12 cellular contexts compared by ENCODE assay signal in genomic region chr18:666177-666576, GRCh38. TPM values are rescaled to one million over a fixed set of nuclear protein-coding genes. Genes with fewer than 3 reads are reported as not detected.
DNase-seq lines count a peak whose midpoint lies in the region; ATAC-seq and TF ChIP-seq lines count a peak whose summit lies in the region.
"Had no signal": no experiment of that assay in that cellular context is flagged by ENCODE, and none has a peak within 500 bp of the region (broad histone marks: within the 10 kb centered on the region; RNA-seq: fewer than 3 reads in every experiment).

No MANE protein-coding gene starts in this region.

- intact Hi-C loops in left ventricle myocardium inferior (cut with micrococcal nuclease) (no loop called here), heart left ventricle (cut with DNase I) (no loop called here), PC-9 (cut with micrococcal nuclease; ENCODE audit: unreplicated experiment) (no loop called here)

- peak; percentile 40 for TF ChIP-seq CTCF in left ventricle myocardium inferior (IDR thresholded peaks at IDR 0.05; ENCODE audit: borderline replicate concordance)
- TF ChIP-seq CTCF in heart left ventricle (IDR thresholded peaks at IDR 0.05): no peak
- peak; percentile 42 for TF ChIP-seq CTCF in NB4 (IDR thresholded peaks at IDR 0.05; ENCODE audit: low read depth, low read length)
- TF ChIP-seq CTCF in endothelial cell (IDR thresholded peaks at IDR 0.05; ENCODE audit: unreplicated experiment): no peak
- TF ChIP-seq CTCF in PC-9 (conservative IDR thresholded peaks at IDR 0.05): no peak; the same call in 1 of the 2 replicates

- H3K4me1 ChIP-seq in left ventricle myocardium inferior (no peaks in the 10 kb centered on the region), heart left ventricle (no peaks in the 10 kb centered on the region), PC-9 (replicated peaks; ENCODE audit: insufficient read depth) (no peaks in the 10 kb centered on the region)
- H3K4me1 ChIP-seq: adrenal gland, BLaER1, SJSA1 had no signal

- DNase-seq in left ventricle myocardium inferior (no peak), heart left ventricle (no peak), NB4 (ENCODE audit: low read depth) (peak; percentile 45), endothelial cell (ENCODE audit: low spot score) (no peak), PC-9 (no peak), NCI-H226 (no peak)
- DNase-seq in stimulated activated effector memory CD8-positive, alpha-beta T cell treated with anti-CD3 and anti-CD28 coated beads, Interleukin-12 subunit alpha, Interleukin-12 subunit beta, amount 100 ng/mL, for 72 hours (ENCODE audit: low spot score in 2 of 2): peak in 1 of 2 donors; percentile 45
- DNase-seq: adrenal gland, natural killer cell had no signal

- WGBS in heart left ventricle, 4 donors: 84 to 93% (median 88%) methylated on average over 8 of the region's 8 CpGs

- H3K4me3 Mint-ChIP-seq in endothelial cell (ENCODE audit: unreplicated experiment): peak overlapping the region; percentile 76
- H3K4me3 Mint-ChIP-seq in stimulated activated effector memory CD8-positive, alpha-beta T cell treated with anti-CD3 and anti-CD28 coated beads, Interleukin-12 subunit alpha, Interleukin-12 subunit beta, amount 100 ng/mL, for 72 hours: no peak overlapping the region
- H3K4me3 Mint-ChIP-seq: natural killer cell had no signal

- no peak overlapping the region for H3K4me3 ChIP-seq in left ventricle myocardium inferior
- H3K4me3 ChIP-seq in heart left ventricle: no peak overlapping the region
- no peak overlapping the region for H3K4me3 ChIP-seq in NB4 (ENCODE audit: low read depth, low read length)
- H3K4me3 ChIP-seq in PC-9: no peak overlapping the region
- H3K4me3 ChIP-seq: adrenal gland, BLaER1, SJSA1 had no signal

- H3F3A ChIP-seq in PC-9 (ENCODE audit: insufficient read depth, low read depth): peaks cover 16% of the 10 kb centered on the region; the same call in 1 of the 2 replicates

- H3K27ac ChIP-seq in left ventricle myocardium inferior (replicated peaks) (no peak overlapping the region), heart left ventricle (no peak overlapping the region), PC-9 (no peak overlapping the region)
- H3K27ac ChIP-seq: adrenal gland, BLaER1, SJSA1 had no signal

- H3K36me3 ChIP-seq in left ventricle myocardium inferior: peaks cover 19% of the 10 kb centered on the region
- H3K36me3 ChIP-seq in heart left ventricle: peaks cover 0 to 24% (median 16%) of the 10 kb centered on the region in 9 donors
- H3K36me3 ChIP-seq in PC-9 (ENCODE audit: low read depth): peaks cover 25% of the 10 kb centered on the region

- no peaks in the 10 kb centered on the region for H3K27me3 Mint-ChIP-seq in endothelial cell (ENCODE audit: unreplicated experiment)

- no peaks in the 10 kb centered on the region for H3K9me2 ChIP-seq in PC-9 (ENCODE audit: insufficient read depth)

- H3K9me3 ChIP-seq in left ventricle myocardium inferior (replicated peaks) (no peaks in the 10 kb centered on the region), heart left ventricle (no peaks in the 10 kb centered on the region), PC-9 (ENCODE audit: insufficient read depth, low read depth) (no peaks in the 10 kb centered on the region)
- H3K9me3 ChIP-seq: adrenal gland, SJSA1 had no signal

- H3K27ac Mint-ChIP-seq in endothelial cell (ENCODE audit: unreplicated experiment): no peak overlapping the region
- peak overlapping the region; percentile 78 for H3K27ac Mint-ChIP-seq in stimulated activated effector memory CD8-positive, alpha-beta T cell treated with anti-CD3 and anti-CD28 coated beads, Interleukin-12 subunit alpha, Interleukin-12 subunit beta, amount 100 ng/mL, for 72 hours

- no peak for TF ChIP-seq POLR2A in heart left ventricle (IDR thresholded peaks at IDR 0.05)
- TF ChIP-seq POLR2A in NB4 (IDR thresholded peaks at IDR 0.05; ENCODE audit: extremely low read depth, insufficient read length): no peak

- no peak overlapping the region for H3K4me2 ChIP-seq in PC-9
- H3K4me2 ChIP-seq: BLaER1 had no signal

- H3K9me3 Mint-ChIP-seq in endothelial cell (ENCODE audit: unreplicated experiment): no peaks in the 10 kb centered on the region
- H3K9me3 Mint-ChIP-seq in stimulated activated effector memory CD8-positive, alpha-beta T cell treated with anti-CD3 and anti-CD28 coated beads, Interleukin-12 subunit alpha, Interleukin-12 subunit beta, amount 100 ng/mL, for 72 hours: peaks cover 7% of the 10 kb centered on the region

- H3K27me3 ChIP-seq in left ventricle myocardium inferior (ENCODE audit: low read depth) (no peaks in the 10 kb centered on the region), heart left ventricle (no peaks in the 10 kb centered on the region), PC-9 (ENCODE audit: insufficient read depth, low read depth) (no peaks in the 10 kb centered on the region)
- H3K27me3 ChIP-seq: adrenal gland, BLaER1, SJSA1 had no signal

- POLR2A ChIA-PET in PC-9 (lab: Charles Lee; ENCODE audit: unreplicated experiment): no interaction called here

- H3K36me3 Mint-ChIP-seq in endothelial cell (ENCODE audit: low read depth, unreplicated experiment): peaks cover 43% of the 10 kb centered on the region
- peaks cover 77% of the 10 kb centered on the region for H3K36me3 Mint-ChIP-seq in stimulated activated effector memory CD8-positive, alpha-beta T cell treated with anti-CD3 and anti-CD28 coated beads, Interleukin-12 subunit alpha, Interleukin-12 subunit beta, amount 100 ng/mL, for 72 hours

- BruUV-seq in PC-9 (replicated peaks; lab: Mats Ljungman, UMichigan): no TSS peak

- H4K20me1 ChIP-seq in PC-9 (ENCODE audit: insufficient read depth): peaks cover 8% of the 10 kb centered on the region

- no peak overlapping the region for H2AFZ ChIP-seq in PC-9

- ATAC-seq in heart left ventricle (no peak), GM18868 (IDR thresholded peaks at IDR 0.05; ENCODE audit: unreplicated experiment) (no peak)
- ATAC-seq in stimulated activated effector memory CD8-positive, alpha-beta T cell treated with anti-CD3 and anti-CD28 coated beads, Interleukin-12 subunit alpha, Interleukin-12 subunit beta, amount 100 ng/mL, for 72 hours: no peak

- H3K79me2 ChIP-seq in PC-9 (ENCODE audit: low read depth): peaks cover 15% of the 10 kb centered on the region

- CTCF ChIA-PET in PC-9 (lab: Charles Lee): no interaction called here

- no peaks in the 10 kb centered on the region for H3K4me1 Mint-ChIP-seq in endothelial cell (ENCODE audit: unreplicated experiment)
- H3K4me1 Mint-ChIP-seq in stimulated activated effector memory CD8-positive, alpha-beta T cell treated with anti-CD3 and anti-CD28 coated beads, Interleukin-12 subunit alpha, Interleukin-12 subunit beta, amount 100 ng/mL, for 72 hours: peaks cover 11% of the 10 kb centered on the region
- H3K4me1 Mint-ChIP-seq: natural killer cell had no signal

RNA-seq across cellular contexts. Expression of gene TYMS, which starts 8.7 kb away (rescaled TPM):
- total RNA-seq in left ventricle myocardium inferior: 3.1 TPM
- total RNA-seq in heart left ventricle: 10 to 100 TPM in 1 of 9 donors, 1 to 10 TPM in 7, not detected in 1; 1.4 to 32.3 (median 2.7) TPM
- polyA plus RNA-seq in heart left ventricle: under 1 TPM; 0.34 to 1.00 TPM
- 61.7 TPM for total RNA-seq in endothelial cell (ENCODE audit: unreplicated experiment)
- 138 and 149 TPM in 2 replicates for total RNA-seq in PC-9 (2021)

RNA-seq across cellular contexts. Expression of gene ENOSF1, which starts 46.3 kb away (rescaled TPM):
- total RNA-seq in left ventricle myocardium inferior (24.4 TPM), heart left ventricle (10 to 100 TPM; 14.1 to 38.7 (median 22.2) TPM), endothelial cell (ENCODE audit: unreplicated experiment) (31.8 TPM), PC-9 (2021) (48.7 and 60.6 TPM in 2 replicates)
- polyA plus RNA-seq in heart left ventricle: 10 to 100 TPM in 1 of 2 donors, 1 to 10 TPM in 1; 9.9 to 28.8 TPM

Comparison
In these comparisons a context has a peak if more than half of its experiments do, and no peak if none do; other contexts are left out.
1. CTCF ChIP-seq: peak in left ventricle myocardium inferior (single experiment) and NB4 (single experiment); none in heart left ventricle (0 of 12), endothelial cell (single experiment) and PC-9 (single experiment).